ENCODE assay signal across 2 cellular contexts in the genomic region with DNA sequence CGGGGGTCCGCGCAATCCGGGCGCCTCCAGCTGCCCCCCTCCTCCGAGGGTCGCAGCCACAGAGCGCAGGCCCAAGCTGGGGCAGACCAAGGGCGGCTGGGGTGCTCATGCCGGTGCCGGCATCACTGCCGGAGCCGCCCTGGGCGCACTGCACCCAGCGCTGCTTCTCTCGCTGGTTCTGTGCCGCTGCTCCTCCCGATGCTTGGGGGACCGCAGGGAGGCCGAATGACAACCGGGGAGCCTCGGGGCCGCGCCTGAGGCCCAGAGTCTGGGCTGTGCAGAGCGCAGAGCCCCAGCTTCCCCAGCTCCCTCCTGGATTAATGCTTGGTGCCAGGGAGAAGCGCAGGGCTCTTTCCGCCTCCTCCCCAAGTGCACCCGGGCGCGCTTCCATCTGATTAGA.
TF ChIP-seq lines count a peak whose summit lies in the region.

No MANE protein-coding gene starts in this region.

TF ChIP-seq in neural cell, 6 proteins besides CTCF, POLR2A, EP300 and RAD21:
- TF ChIP-seq EZH2 (IDR thresholded peaks at IDR 0.05; ENCODE audit: borderline replicate concordance, insufficient read depth, low read length, poor library complexity, severe bottlenecking) (no peak), POLR2AphosphoS5 (IDR thresholded peaks at IDR 0.05) (no peak), SMC3 (conservative IDR thresholded peaks at IDR 0.05; ENCODE audit: poor library complexity) (no peak), TAF1 (IDR thresholded peaks at IDR 0.05; ENCODE audit: low read depth) (no peak)
- TF ChIP-seq, protein P1, sequence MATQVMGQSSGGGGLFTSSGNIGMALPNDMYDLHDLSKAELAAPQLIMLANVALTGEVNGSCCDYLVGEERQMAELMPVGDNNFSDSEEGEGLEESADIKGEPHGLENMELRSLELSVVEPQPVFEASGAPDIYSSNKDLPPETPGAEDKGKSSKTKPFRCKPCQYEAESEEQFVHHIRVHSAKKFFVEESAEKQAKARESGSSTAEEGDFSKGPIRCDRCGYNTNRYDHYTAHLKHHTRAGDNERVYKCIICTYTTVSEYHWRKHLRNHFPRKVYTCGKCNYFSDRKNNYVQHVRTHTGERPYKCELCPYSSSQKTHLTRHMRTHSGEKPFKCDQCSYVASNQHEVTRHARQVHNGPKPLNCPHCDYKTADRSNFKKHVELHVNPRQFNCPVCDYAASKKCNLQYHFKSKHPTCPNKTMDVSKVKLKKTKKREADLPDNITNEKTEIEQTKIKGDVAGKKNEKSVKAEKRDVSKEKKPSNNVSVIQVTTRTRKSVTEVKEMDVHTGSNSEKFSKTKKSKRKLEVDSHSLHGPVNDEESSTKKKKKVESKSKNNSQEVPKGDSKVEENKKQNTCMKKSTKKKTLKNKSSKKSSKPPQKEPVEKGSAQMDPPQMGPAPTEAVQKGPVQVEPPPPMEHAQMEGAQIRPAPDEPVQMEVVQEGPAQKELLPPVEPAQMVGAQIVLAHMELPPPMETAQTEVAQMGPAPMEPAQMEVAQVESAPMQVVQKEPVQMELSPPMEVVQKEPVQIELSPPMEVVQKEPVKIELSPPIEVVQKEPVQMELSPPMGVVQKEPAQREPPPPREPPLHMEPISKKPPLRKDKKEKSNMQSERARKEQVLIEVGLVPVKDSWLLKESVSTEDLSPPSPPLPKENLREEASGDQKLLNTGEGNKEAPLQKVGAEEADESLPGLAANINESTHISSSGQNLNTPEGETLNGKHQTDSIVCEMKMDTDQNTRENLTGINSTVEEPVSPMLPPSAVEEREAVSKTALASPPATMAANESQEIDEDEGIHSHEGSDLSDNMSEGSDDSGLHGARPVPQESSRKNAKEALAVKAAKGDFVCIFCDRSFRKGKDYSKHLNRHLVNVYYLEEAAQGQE (IDR thresholded peaks at IDR 0.05; ENCODE audit: borderline replicate concordance): no peak
TF ChIP-seq in neural cell: peak in this region for 0.

TF ChIP-seq in HepG2, 621 proteins besides CTCF, POLR2A, EP300 and RAD21:
- TF ChIP-seq NRL (CRISPR knock-in tag; IDR thresholded peaks at IDR 0.05; ENCODE audit: borderline replicate concordance) (no peak), PITX1 (CRISPR knock-in tag; IDR thresholded peaks at IDR 0.05) (no peak), TCF7 (IDR thresholded peaks at IDR 0.05; ENCODE audit: low read depth) (no peak), ZNF672 (CRISPR knock-in tag; IDR thresholded peaks at IDR 0.05) (no peak), ZNF530 (CRISPR knock-in tag; IDR thresholded peaks at IDR 0.05; ENCODE audit: low read depth) (no peak), ZNF333 (CRISPR knock-in tag; IDR thresholded peaks at IDR 0.05; ENCODE audit: borderline replicate concordance) (no peak), POLR2AphosphoS2 (IDR thresholded peaks at IDR 0.05; ENCODE audit: low read depth, low read length) (no peak), SMYD3 (CRISPR knock-in tag; IDR thresholded peaks at IDR 0.05) (no peak), ZNF335 (CRISPR knock-in tag; IDR thresholded peaks at IDR 0.05) (no peak), ZZZ3 (CRISPR knock-in tag; IDR thresholded peaks at IDR 0.05; ENCODE audit: borderline replicate concordance) (no peak), ELF1 (CRISPR knock-in tag; IDR thresholded peaks at IDR 0.05) (no peak), THAP11 (CRISPR knock-in tag; IDR thresholded peaks at IDR 0.05) (no peak)
- TF ChIP-seq, protein P2, sequence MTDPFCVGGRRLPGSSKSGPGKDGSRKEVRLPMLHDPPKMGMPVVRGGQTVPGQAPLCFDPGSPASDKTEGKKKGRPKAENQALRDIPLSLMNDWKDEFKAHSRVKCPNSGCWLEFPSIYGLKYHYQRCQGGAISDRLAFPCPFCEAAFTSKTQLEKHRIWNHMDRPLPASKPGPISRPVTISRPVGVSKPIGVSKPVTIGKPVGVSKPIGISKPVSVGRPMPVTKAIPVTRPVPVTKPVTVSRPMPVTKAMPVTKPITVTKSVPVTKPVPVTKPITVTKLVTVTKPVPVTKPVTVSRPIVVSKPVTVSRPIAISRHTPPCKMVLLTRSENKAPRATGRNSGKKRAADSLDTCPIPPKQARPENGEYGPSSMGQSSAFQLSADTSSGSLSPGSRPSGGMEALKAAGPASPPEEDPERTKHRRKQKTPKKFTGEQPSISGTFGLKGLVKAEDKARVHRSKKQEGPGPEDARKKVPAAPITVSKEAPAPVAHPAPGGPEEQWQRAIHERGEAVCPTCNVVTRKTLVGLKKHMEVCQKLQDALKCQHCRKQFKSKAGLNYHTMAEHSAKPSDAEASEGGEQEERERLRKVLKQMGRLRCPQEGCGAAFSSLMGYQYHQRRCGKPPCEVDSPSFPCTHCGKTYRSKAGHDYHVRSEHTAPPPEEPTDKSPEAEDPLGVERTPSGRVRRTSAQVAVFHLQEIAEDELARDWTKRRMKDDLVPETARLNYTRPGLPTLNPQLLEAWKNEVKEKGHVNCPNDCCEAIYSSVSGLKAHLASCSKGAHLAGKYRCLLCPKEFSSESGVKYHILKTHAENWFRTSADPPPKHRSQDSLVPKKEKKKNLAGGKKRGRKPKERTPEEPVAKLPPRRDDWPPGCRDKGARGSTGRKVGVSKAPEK (CRISPR knock-in tag; IDR thresholded peaks at IDR 0.05; ENCODE audit: borderline replicate concordance): no peak
- TF ChIP-seq, protein P3, sequence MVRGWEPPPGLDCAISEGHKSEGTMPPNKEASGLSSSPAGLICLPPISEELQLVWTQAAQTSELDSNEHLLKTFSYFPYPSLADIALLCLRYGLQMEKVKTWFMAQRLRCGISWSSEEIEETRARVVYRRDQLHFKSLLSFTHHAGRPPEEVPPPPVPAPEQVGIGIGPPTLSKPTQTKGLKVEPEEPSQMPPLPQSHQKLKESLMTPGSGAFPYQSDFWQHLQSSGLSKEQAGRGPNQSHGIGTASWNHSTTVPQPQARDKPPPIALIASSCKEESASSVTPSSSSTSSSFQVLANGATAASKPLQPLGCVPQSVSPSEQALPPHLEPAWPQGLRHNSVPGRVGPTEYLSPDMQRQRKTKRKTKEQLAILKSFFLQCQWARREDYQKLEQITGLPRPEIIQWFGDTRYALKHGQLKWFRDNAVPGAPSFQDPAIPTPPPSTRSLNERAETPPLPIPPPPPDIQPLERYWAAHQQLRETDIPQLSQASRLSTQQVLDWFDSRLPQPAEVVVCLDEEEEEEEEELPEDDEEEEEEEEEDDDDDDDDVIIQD (CRISPR knock-in tag; IDR thresholded peaks at IDR 0.05; ENCODE audit: low read depth): no peak
- TF ChIP-seq, protein P4, sequence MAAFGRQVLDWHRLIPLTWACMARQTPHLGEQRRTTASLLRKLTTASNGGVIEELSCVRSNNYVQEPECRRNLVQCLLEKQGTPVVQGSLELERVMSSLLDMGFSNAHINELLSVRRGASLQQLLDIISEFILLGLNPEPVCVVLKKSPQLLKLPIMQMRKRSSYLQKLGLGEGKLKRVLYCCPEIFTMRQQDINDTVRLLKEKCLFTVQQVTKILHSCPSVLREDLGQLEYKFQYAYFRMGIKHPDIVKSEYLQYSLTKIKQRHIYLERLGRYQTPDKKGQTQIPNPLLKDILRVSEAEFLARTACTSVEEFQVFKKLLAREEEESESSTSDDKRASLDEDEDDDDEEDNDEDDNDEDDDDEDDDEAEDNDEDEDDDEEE (CRISPR knock-in tag; IDR thresholded peaks at IDR 0.05): no peak
- TF ChIP-seq, protein P5, sequence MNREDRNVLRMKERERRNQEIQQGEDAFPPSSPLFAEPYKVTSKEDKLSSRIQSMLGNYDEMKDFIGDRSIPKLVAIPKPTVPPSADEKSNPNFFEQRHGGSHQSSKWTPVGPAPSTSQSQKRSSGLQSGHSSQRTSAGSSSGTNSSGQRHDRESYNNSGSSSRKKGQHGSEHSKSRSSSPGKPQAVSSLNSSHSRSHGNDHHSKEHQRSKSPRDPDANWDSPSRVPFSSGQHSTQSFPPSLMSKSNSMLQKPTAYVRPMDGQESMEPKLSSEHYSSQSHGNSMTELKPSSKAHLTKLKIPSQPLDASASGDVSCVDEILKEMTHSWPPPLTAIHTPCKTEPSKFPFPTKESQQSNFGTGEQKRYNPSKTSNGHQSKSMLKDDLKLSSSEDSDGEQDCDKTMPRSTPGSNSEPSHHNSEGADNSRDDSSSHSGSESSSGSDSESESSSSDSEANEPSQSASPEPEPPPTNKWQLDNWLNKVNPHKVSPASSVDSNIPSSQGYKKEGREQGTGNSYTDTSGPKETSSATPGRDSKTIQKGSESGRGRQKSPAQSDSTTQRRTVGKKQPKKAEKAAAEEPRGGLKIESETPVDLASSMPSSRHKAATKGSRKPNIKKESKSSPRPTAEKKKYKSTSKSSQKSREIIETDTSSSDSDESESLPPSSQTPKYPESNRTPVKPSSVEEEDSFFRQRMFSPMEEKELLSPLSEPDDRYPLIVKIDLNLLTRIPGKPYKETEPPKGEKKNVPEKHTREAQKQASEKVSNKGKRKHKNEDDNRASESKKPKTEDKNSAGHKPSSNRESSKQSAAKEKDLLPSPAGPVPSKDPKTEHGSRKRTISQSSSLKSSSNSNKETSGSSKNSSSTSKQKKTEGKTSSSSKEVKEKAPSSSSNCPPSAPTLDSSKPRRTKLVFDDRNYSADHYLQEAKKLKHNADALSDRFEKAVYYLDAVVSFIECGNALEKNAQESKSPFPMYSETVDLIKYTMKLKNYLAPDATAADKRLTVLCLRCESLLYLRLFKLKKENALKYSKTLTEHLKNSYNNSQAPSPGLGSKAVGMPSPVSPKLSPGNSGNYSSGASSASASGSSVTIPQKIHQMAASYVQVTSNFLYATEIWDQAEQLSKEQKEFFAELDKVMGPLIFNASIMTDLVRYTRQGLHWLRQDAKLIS (CRISPR knock-in tag; IDR thresholded peaks at IDR 0.05): no peak
- TF ChIP-seq, protein P6, sequence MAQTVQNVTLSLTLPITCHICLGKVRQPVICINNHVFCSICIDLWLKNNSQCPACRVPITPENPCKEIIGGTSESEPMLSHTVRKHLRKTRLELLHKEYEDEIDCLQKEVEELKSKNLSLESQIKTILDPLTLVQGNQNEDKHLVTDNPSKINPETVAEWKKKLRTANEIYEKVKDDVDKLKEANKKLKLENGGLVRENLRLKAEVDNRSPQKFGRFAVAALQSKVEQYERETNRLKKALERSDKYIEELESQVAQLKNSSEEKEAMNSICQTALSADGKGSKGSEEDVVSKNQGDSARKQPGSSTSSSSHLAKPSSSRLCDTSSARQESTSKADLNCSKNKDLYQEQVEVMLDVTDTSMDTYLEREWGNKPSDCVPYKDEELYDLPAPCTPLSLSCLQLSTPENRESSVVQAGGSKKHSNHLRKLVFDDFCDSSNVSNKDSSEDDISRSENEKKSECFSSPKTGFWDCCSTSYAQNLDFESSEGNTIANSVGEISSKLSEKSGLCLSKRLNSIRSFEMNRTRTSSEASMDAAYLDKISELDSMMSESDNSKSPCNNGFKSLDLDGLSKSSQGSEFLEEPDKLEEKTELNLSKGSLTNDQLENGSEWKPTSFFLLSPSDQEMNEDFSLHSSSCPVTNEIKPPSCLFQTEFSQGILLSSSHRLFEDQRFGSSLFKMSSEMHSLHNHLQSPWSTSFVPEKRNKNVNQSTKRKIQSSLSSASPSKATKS (CRISPR knock-in tag; IDR thresholded peaks at IDR 0.05): no peak
- TF ChIP-seq, protein P7, sequence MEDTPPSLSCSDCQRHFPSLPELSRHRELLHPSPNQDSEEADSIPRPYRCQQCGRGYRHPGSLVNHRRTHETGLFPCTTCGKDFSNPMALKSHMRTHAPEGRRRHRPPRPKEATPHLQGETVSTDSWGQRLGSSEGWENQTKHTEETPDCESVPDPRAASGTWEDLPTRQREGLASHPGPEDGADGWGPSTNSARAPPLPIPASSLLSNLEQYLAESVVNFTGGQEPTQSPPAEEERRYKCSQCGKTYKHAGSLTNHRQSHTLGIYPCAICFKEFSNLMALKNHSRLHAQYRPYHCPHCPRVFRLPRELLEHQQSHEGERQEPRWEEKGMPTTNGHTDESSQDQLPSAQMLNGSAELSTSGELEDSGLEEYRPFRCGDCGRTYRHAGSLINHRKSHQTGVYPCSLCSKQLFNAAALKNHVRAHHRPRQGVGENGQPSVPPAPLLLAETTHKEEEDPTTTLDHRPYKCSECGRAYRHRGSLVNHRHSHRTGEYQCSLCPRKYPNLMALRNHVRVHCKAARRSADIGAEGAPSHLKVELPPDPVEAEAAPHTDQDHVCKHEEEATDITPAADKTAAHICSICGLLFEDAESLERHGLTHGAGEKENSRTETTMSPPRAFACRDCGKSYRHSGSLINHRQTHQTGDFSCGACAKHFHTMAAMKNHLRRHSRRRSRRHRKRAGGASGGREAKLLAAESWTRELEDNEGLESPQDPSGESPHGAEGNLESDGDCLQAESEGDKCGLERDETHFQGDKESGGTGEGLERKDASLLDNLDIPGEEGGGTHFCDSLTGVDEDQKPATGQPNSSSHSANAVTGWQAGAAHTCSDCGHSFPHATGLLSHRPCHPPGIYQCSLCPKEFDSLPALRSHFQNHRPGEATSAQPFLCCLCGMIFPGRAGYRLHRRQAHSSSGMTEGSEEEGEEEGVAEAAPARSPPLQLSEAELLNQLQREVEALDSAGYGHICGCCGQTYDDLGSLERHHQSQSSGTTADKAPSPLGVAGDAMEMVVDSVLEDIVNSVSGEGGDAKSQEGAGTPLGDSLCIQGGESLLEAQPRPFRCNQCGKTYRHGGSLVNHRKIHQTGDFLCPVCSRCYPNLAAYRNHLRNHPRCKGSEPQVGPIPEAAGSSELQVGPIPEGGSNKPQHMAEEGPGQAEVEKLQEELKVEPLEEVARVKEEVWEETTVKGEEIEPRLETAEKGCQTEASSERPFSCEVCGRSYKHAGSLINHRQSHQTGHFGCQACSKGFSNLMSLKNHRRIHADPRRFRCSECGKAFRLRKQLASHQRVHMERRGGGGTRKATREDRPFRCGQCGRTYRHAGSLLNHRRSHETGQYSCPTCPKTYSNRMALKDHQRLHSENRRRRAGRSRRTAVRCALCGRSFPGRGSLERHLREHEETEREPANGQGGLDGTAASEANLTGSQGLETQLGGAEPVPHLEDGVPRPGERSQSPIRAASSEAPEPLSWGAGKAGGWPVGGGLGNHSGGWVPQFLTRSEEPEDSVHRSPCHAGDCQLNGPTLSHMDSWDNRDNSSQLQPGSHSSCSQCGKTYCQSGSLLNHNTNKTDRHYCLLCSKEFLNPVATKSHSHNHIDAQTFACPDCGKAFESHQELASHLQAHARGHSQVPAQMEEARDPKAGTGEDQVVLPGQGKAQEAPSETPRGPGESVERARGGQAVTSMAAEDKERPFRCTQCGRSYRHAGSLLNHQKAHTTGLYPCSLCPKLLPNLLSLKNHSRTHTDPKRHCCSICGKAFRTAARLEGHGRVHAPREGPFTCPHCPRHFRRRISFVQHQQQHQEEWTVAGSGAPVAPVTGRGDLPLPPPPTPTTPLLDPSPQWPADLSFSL (CRISPR knock-in tag; IDR thresholded peaks at IDR 0.05): no peak
TF ChIP-seq in HepG2: peak in this region for 0.
